Comparison of ENCODE assay signal across 20 cellular contexts in the genomic region with DNA sequence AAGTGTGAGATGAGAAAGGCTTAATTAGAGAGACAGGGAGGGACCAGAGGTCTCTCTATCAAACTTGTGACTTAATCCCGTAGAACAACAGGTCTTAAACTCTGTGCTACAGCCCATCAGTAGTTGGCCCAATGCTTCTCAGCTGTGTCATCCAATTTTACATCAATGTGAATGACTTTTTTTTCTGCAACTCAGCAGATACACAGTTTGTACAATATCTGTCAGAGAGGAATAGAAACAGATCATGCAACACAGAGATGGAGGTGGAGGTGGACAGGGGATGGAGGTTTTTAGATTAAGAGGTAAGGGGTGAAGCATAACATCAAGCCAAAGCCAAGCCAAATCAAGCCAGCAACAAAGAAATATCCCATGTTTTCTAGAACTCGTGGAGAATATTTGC.
"Had no signal": no experiment of that assay in that cellular context is flagged by ENCODE, and none has a peak within 500 bp of the region (broad histone marks: within the 10 kb centered on the region; RNA-seq: fewer than 3 reads in every experiment).

No MANE protein-coding gene starts in this region.

- H3K27ac Mint-ChIP-seq: activated naive CD4-positive, alpha-beta T cell treated with anti-CD3 and anti-CD28 coated beads, Interleukin-2, amount 10 ng/mL, durations not matched to agents 7 days and 5 days had no signal

- ATAC-seq: body of pancreas, left colon, upper lobe of right lung had no signal

- H3K9me3 Mint-ChIP-seq: activated naive CD4-positive, alpha-beta T cell treated with anti-CD3 and anti-CD28 coated beads, Interleukin-2, amount 10 ng/mL, durations not matched to agents 7 days and 5 days; nephron progenitor cell had no signal

- H3K27me3 ChIP-seq: body of pancreas, upper lobe of right lung had no signal

- DNase-seq: activated CD4-positive, alpha-beta T cell treated with anti-CD3 and anti-CD28 coated beads for 48 hours; activated CD8-positive, alpha-beta memory T cell treated with anti-CD3 and anti-CD28 coated beads for 24 hours; activated CD8-positive, alpha-beta memory T cell treated with anti-CD3 and anti-CD28 coated beads, Interleukin-2, amount 50 U/mL, for 48 hours; activated effector memory CD4-positive, alpha-beta T cell treated with Interleukin-2 at 50 U/mL for 16 hours; activated naive CD4-positive, alpha-beta T cell treated with anti-CD3 and anti-CD28 coated beads, Interleukin-2, amount 10 ng/mL, durations not matched to agents 7 days and 5 days; activated T-cell treated with anti-CD3 and anti-CD28 coated beads, Interleukin-2, amount 50 U/mL, for 48 hours; amniotic stem cell; body of pancreas; erythroblast; foreskin melanocyte; hypothalamus; islet precursor cell; left colon; midbrain; nephron progenitor cell; retina; stimulated activated naive CD4-positive, alpha-beta T cell; T-helper 2 cell; upper lobe of right lung had no signal

- H3K36me3 ChIP-seq: upper lobe of right lung had no signal

- H3K4me3 Mint-ChIP-seq: activated naive CD4-positive, alpha-beta T cell treated with anti-CD3 and anti-CD28 coated beads, Interleukin-2, amount 10 ng/mL, durations not matched to agents 7 days and 5 days; nephron progenitor cell had no signal

- H3K27me3 Mint-ChIP-seq: activated naive CD4-positive, alpha-beta T cell treated with anti-CD3 and anti-CD28 coated beads, Interleukin-2, amount 10 ng/mL, durations not matched to agents 7 days and 5 days had no signal

- H3K4me3 ChIP-seq: body of pancreas, lung, upper lobe of right lung had no signal

- H3K27ac ChIP-seq: body of pancreas, upper lobe of right lung had no signal

- H3K9me3 ChIP-seq: body of pancreas, upper lobe of right lung had no signal
